In the genomic region with DNA sequence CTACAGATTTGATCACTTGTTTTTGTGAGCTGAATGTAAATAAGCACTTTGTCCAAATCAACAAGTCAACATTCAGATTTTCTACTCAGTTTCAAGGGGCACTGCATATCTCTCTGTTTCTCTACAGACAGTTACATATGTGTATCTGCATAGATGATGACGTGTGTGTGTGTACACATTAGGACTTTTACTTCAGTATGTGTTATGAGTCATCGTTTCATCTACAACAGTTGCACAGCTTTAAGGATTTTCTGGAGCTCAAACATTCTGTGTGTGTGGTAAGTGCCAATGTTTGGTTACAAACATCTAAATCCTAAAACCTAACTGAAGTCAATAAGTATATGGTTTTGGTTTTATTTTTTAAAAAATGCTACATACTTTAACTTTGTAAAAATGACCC, we compare ENCODE assay signal across 1 cellular context.
TF ChIP-seq lines count a peak whose summit lies in the region.

No MANE protein-coding gene starts in this region.

TF ChIP-seq in GM23338, 12 proteins besides CTCF, POLR2A, EP300 and RAD21 (continued from another document):
- TF ChIP-seq, protein P1, sequence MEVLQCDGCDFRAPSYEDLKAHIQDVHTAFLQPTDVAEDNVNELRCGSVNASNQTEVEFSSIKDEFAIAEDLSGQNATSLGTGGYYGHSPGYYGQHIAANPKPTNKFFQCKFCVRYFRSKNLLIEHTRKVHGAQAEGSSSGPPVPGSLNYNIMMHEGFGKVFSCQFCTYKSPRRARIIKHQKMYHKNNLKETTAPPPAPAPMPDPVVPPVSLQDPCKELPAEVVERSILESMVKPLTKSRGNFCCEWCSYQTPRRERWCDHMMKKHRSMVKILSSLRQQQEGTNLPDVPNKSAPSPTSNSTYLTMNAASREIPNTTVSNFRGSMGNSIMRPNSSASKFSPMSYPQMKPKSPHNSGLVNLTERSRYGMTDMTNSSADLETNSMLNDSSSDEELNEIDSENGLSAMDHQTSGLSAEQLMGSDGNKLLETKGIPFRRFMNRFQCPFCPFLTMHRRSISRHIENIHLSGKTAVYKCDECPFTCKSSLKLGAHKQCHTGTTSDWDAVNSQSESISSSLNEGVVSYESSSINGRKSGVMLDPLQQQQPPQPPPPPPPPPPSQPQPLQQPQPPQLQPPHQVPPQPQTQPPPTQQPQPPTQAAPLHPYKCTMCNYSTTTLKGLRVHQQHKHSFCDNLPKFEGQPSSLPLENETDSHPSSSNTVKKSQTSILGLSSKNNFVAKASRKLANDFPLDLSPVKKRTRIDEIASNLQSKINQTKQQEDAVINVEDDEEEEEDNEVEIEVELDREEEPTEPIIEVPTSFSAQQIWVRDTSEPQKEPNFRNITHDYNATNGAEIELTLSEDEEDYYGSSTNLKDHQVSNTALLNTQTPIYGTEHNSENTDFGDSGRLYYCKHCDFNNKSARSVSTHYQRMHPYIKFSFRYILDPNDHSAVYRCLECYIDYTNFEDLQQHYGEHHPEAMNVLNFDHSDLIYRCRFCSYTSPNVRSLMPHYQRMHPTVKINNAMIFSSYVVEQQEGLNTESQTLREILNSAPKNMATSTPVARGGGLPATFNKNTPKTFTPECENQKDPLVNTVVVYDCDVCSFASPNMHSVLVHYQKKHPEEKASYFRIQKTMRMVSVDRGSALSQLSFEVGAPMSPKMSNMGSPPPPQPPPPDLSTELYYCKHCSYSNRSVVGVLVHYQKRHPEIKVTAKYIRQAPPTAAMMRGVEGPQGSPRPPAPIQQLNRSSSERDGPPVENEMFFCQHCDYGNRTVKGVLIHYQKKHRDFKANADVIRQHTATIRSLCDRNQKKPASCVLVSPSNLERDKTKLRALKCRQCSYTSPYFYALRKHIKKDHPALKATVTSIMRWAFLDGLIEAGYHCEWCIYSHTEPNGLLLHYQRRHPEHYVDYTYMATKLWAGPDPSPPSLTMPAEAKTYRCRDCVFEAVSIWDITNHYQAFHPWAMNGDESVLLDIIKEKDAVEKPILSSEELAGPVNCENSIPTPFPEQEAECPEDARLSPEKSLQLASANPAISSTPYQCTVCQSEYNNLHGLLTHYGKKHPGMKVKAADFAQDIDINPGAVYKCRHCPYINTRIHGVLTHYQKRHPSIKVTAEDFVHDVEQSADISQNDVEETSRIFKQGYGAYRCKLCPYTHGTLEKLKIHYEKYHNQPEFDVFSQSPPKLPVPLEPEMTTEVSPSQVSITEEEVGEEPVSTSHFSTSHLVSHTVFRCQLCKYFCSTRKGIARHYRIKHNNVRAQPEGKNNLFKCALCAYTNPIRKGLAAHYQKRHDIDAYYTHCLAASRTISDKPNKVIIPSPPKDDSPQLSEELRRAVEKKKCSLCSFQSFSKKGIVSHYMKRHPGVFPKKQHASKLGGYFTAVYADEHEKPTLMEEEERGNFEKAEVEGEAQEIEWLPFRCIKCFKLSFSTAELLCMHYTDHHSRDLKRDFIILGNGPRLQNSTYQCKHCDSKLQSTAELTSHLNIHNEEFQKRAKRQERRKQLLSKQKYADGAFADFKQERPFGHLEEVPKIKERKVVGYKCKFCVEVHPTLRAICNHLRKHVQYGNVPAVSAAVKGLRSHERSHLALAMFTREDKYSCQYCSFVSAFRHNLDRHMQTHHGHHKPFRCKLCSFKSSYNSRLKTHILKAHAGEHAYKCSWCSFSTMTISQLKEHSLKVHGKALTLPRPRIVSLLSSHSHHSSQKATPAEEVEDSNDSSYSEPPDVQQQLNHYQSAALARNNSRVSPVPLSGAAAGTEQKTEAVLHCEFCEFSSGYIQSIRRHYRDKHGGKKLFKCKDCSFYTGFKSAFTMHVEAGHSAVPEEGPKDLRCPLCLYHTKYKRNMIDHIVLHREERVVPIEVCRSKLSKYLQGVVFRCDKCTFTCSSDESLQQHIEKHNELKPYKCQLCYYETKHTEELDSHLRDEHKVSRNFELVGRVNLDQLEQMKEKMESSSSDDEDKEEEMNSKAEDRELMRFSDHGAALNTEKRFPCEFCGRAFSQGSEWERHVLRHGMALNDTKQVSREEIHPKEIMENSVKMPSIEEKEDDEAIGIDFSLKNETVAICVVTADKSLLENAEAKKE (CRISPR knock-in tag; IDR thresholded peaks at IDR 0.05) = no peak
- no peak for TF ChIP-seq EZH2 (IDR thresholded peaks at IDR 0.05; ENCODE audit: low read depth, unreplicated experiment)
- TF ChIP-seq EZH2phosphoT487 (IDR thresholded peaks at IDR 0.05; ENCODE audit: unreplicated experiment) = no peak
- TF ChIP-seq, protein P2, sequence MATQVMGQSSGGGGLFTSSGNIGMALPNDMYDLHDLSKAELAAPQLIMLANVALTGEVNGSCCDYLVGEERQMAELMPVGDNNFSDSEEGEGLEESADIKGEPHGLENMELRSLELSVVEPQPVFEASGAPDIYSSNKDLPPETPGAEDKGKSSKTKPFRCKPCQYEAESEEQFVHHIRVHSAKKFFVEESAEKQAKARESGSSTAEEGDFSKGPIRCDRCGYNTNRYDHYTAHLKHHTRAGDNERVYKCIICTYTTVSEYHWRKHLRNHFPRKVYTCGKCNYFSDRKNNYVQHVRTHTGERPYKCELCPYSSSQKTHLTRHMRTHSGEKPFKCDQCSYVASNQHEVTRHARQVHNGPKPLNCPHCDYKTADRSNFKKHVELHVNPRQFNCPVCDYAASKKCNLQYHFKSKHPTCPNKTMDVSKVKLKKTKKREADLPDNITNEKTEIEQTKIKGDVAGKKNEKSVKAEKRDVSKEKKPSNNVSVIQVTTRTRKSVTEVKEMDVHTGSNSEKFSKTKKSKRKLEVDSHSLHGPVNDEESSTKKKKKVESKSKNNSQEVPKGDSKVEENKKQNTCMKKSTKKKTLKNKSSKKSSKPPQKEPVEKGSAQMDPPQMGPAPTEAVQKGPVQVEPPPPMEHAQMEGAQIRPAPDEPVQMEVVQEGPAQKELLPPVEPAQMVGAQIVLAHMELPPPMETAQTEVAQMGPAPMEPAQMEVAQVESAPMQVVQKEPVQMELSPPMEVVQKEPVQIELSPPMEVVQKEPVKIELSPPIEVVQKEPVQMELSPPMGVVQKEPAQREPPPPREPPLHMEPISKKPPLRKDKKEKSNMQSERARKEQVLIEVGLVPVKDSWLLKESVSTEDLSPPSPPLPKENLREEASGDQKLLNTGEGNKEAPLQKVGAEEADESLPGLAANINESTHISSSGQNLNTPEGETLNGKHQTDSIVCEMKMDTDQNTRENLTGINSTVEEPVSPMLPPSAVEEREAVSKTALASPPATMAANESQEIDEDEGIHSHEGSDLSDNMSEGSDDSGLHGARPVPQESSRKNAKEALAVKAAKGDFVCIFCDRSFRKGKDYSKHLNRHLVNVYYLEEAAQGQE (IDR thresholded peaks at IDR 0.05; ENCODE audit: unreplicated experiment) = no peak
- no peak for TF ChIP-seq ZNF331 (CRISPR knock-in tag; IDR thresholded peaks at IDR 0.05; ENCODE audit: low read depth)
